11 cellular contexts compared by ENCODE assay signal in genomic region chr16:77186298-77186697, GRCh38. TPM values are rescaled to one million over a fixed set of nuclear protein-coding genes. Genes with fewer than 3 reads are reported as not detected.
DNase-seq lines count a peak whose midpoint lies in the region; ATAC-seq, FAIRE-seq and TF ChIP-seq lines count a peak whose summit lies in the region.
"Not testable (repeated sequence)": the region's sequence is repeated elsewhere in the genome, so short reads cannot be mapped to it uniquely, and the experiment has no call there.
"Had no signal": no experiment of that assay in that cellular context is flagged by ENCODE, and none has a peak within 500 bp of the region (broad histone marks: within the 10 kb centered on the region; RNA-seq: fewer than 3 reads in every experiment).

No MANE protein-coding gene starts in this region.

- not testable (repeated sequence) for H3K4me2 ChIP-seq in A549

- not testable (repeated sequence) for TF ChIP-seq CTCF in A549 (IDR thresholded peaks at IDR 0.05); HEK293 (tag by site-specific recombination; IDR thresholded peaks at IDR 0.05); pancreas (IDR thresholded peaks at IDR 0.05)

- intact Hi-C loops in pancreas (cut with DNase I) = not testable (repeated sequence)

- not testable (repeated sequence) for TF ChIP-seq EP300 in A549 (IDR thresholded peaks at IDR 0.05)

- not testable (repeated sequence) for ATAC-seq in A549, pancreas

- H3K4me1 ChIP-seq in A549 = peaks cover 11% of the 10 kb centered on the region
- H3K4me1 ChIP-seq in HEK293 (ENCODE audit: control insufficient read depth, insufficient read depth, low read length); pancreas; small intestine (ENCODE audit: control insufficient read depth in 2 of 2, insufficient read depth in 1 of 2, low read depth in 1 of 2, low read length in 1 of 2): not testable (repeated sequence)

- H3K27me3 ChIP-seq in pancreas; small intestine (ENCODE audit: control insufficient read depth in 2 of 2, insufficient read depth in 2 of 2, low read length in 2 of 2): not testable (repeated sequence)

- not testable (repeated sequence) for H3K27ac ChIP-seq in A549; HEK293 (ENCODE audit: extremely low read depth, low read depth, low read length); pancreas; small intestine (ENCODE audit: low read depth in 1 of 2, low read length in 1 of 2)

- TF ChIP-seq RAD21 in A549 (conservative IDR thresholded peaks at IDR 0.05 in 1 of 2, IDR thresholded peaks at IDR 0.05 in 1 of 2) = not testable (repeated sequence)

- not testable (repeated sequence) for TF ChIP-seq POLR2A in A549 (IDR thresholded peaks at IDR 0.05; ENCODE audit: low read length)

- not testable (repeated sequence) for H3K36me3 ChIP-seq in HEK293 (ENCODE audit: control insufficient read depth in 2 of 2, insufficient read depth in 1 of 2, low read length in 2 of 2); pancreas; small intestine (ENCODE audit: control insufficient read depth in 2 of 2, insufficient read depth in 2 of 2, low read length in 2 of 2)

- 75% methylated on average over 1 of the region's 1 CpG for WGBS in A549 (ENCODE audit: missing lambda C conversion rate)
- 95 to 100% methylated on average over 1 of the region's 1 CpG for WGBS in pancreas, 2 donors
- 89 to 100% (median 96%) methylated on average over 1 of the region's 1 CpG for WGBS in small intestine, 3 donors

- CTCF ChIA-PET in A549 (lab: Yijun Ruan, JAX) = interaction anchor here (0.9 to 1.0 kb wide), 2 partner anchors 15 to 16 kb away, joined by 3 read pairs; no protein-coding TSS in a partner anchor
- CTCF ChIA-PET in HEK293 (lab: Yijun Ruan, JAX) = interaction anchor here (0.6 kb wide), 1 partner anchor 49 kb away, joined by 3 read pairs; no protein-coding TSS in a partner anchor

- FAIRE-seq in A549 (lab: Jason Lieb, UNC) = not testable (repeated sequence)
- FAIRE-seq in G401.6 (lab: Jason Lieb, UNC) (peak; percentile 48), colon (lab: Jason Lieb, UNC) (peak; percentile 31), endometrium (lab: Jason Lieb, UNC) (peak; percentile 72), frontal cortex (lab: Jason Lieb, UNC) (peak; percentile 70), pancreas (lab: Jason Lieb, UNC) (peak; percentile 87), small intestine (lab: Jason Lieb, UNC) (peak; percentile 33)

- not testable (repeated sequence) for H3K4me3 ChIP-seq in A549; HEK293 (ENCODE audit: low read depth, low read length); pancreas; small intestine (ENCODE audit: low read depth in 1 of 2, low read length in 2 of 2)

- POLR2A ChIA-PET in A549 (lab: Yijun Ruan, JAX); HEK293 (lab: Yijun Ruan, JAX): not testable (repeated sequence)

- DNase-seq in A549 (ENCODE audit: low read depth in 1 of 2, low spot score in 1 of 2); frontal cortex (ENCODE audit: low spot score in 2 of 2); pancreas; small intestine: not testable (repeated sequence)

- H3K9me3 ChIP-seq in A549; HEK293 (ENCODE audit: control insufficient read depth, insufficient read depth, low read depth, low read length); pancreas; small intestine (ENCODE audit: control insufficient read depth, low read depth): not testable (repeated sequence)

TF ChIP-seq in A549, 52 proteins besides CTCF, POLR2A, EP300 and RAD21:
- peak; percentile 85 for TF ChIP-seq ZC3H11A (IDR thresholded peaks at IDR 0.05)

TF ChIP-seq in HEK293, 187 proteins besides CTCF, POLR2A, EP300 and RAD21 (continues in another document):
- TF ChIP-seq ZNF530 (tag by site-specific recombination; IDR thresholded peaks at IDR 0.05; ENCODE audit: low read depth) (0 out of 2 replicates have a peak, but pooled peaks have one; percentile 61), ZNF664 (tag by site-specific recombination; IDR thresholded peaks at IDR 0.05) (0 out of 2 replicates have a peak, but pooled peaks have one; percentile 34), ZNF623 (tag by site-specific recombination; IDR thresholded peaks at IDR 0.05) (peak; percentile 72), ZNF354C (tag by site-specific recombination; IDR thresholded peaks at IDR 0.05; ENCODE audit: borderline replicate concordance, low read depth) (0 out of 2 replicates have a peak, but pooled peaks have one; percentile 46), REST (tag by site-specific recombination; IDR thresholded peaks at IDR 0.05) (peak; percentile 72; the same call in 1 of the 2 replicates), ZNF19 (tag by site-specific recombination; IDR thresholded peaks at IDR 0.05; ENCODE audit: low read depth) (peak; percentile 69; the same call in 1 of the 2 replicates), ZNF510 (tag by site-specific recombination; IDR thresholded peaks at IDR 0.05; ENCODE audit: insufficient replicate concordance) (peak; percentile 43)

RNA-seq across cellular contexts. Expression of gene MON1B, which starts 4.7 kb away (rescaled TPM):
- polyA plus RNA-seq in A549 (2011; rRNA removed) (18.0 and 27.2 TPM in 2 replicates), A549 (2017; fragmentation: RNase III; extraction: RNeasy Plus Mini Kit Qiagen cat#74134 plus additional on column Dnase treatment) (28.0 to 33.3 TPM (median 32.5 TPM) in 3 replicates), pancreas (10 to 100 TPM; 14.8 to 17.9 TPM), small intestine (10 to 100 TPM; 16.5 to 22.6 (median 17.3) TPM)
- 22.2 and 32.7 TPM in 2 replicates for polyA plus RNA-seq in A549 (2012; cell fraction: cytosol; rRNA removed)
- 66.3 and 78.8 TPM in 2 replicates for polyA plus RNA-seq in A549 (2012; cell fraction: nucleus; rRNA removed)
- polyA minus RNA-seq in A549 (2011; rRNA and poly(A)+ RNA removed) = 20.2 and 26.9 TPM in 2 replicates
- total RNA-seq in frontal cortex (7.7 TPM), pancreas (10 to 100 TPM; 16.7 to 35.9 (median 23.8) TPM)

RNA-seq across cellular contexts. Expression of gene SYCE1L, which starts 12.9 kb away (rescaled TPM):
- polyA plus RNA-seq in A549 (2011; rRNA removed) (0.45 and 1.4 TPM in 2 replicates), A549 (2017; fragmentation: RNase III; extraction: RNeasy Plus Mini Kit Qiagen cat#74134 plus additional on column Dnase treatment) (5.2 to 8.0 TPM (median 6.6 TPM) in 3 replicates), pancreas (1 to 10 TPM; 4.3 to 8.2 TPM), small intestine (1 to 10 TPM; 4.1 to 5.8 (median 4.7) TPM)
- 1.4 and 1.6 TPM in 2 replicates for polyA plus RNA-seq in A549 (2012; cell fraction: cytosol; rRNA removed)
- 2.2 and 2.4 TPM in 2 replicates for polyA plus RNA-seq in A549 (2012; cell fraction: nucleus; rRNA removed)
- 0.68 TPM in 1 of 2 replicates, not detected in the other for polyA minus RNA-seq in A549 (2011; rRNA and poly(A)+ RNA removed)
- total RNA-seq in frontal cortex (1.2 TPM), pancreas (1 to 10 TPM in 5 of 6 donors, under 1 TPM in 1; 0.52 to 3.6 (median 3.1) TPM)
- total RNA-seq: A673, Daoy had no signal
- polyA plus RNA-seq: CD14-positive monocyte had no signal
